Comparison of ENCODE assay signal across 12 cellular contexts in the genomic region with DNA sequence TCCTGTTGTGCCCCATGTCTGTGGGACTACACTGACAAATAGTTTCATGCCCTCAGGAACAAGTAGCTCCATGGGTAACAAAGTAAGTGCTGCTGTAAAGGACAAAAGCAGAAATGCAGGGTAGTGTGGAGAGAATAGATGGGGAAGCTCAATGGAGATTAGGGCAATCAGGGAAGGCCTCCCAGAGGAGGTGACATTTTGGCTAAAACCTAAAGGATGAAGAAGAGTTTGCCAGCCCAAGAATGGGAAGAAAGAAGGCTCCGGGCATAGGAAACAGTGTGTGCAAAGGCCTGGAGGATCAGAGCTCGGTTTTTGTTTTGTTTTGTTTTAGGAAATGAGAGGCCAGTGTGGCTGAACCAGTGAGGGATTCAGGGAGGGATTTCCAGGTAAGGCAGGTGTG. TPM values are rescaled to one million over a fixed set of nuclear protein-coding genes. Genes with fewer than 3 reads are reported as not detected.
A peak's percentile ranks its signal among the peaks of the same experiment; 100 is the strongest.
DNase-seq lines count a peak whose midpoint lies in the region; ATAC-seq and TF ChIP-seq lines count a peak whose summit lies in the region.
"Had no signal": no experiment of that assay in that cellular context is flagged by ENCODE, and none has a peak within 500 bp of the region (broad histone marks: within the 10 kb centered on the region; RNA-seq: fewer than 3 reads in every experiment).

No MANE protein-coding gene starts in this region.

- no peaks in the 10 kb centered on the region for H4K20me1 ChIP-seq in SU-DHL-6 (ENCODE audit: low read depth, low read length)

- no peak overlapping the region for H3K4me3 Mint-ChIP-seq in activated naive CD4-positive, alpha-beta T cell treated with anti-CD3 and anti-CD28 coated beads, Interleukin-2, amount 50 U/mL, for 24 hours
- peak overlapping the region; percentile 71 for H3K4me3 Mint-ChIP-seq in stimulated activated memory B cell treated with anti-CD40 and anti-IgM and Interleukin-4, amounts not matched to agents 10 μg/mL and 1 μg/mL and 100 μg/mL, for 72 hours

- H3K9me3 Mint-ChIP-seq in activated naive CD4-positive, alpha-beta T cell treated with anti-CD3 and anti-CD28 coated beads, Interleukin-2, amount 50 U/mL, for 24 hours = no peaks in the 10 kb centered on the region
- H3K9me3 Mint-ChIP-seq in stimulated activated memory B cell treated with anti-CD40 and anti-IgM and Interleukin-4, amounts not matched to agents 10 μg/mL and 1 μg/mL and 100 μg/mL, for 72 hours = peaks cover 2% of the 10 kb centered on the region

- no peaks in the 10 kb centered on the region for H3K9me3 ChIP-seq in SU-DHL-6 (ENCODE audit: insufficient read depth, low read length)
- H3K9me3 ChIP-seq in MG63 = no peaks in the 10 kb centered on the region; the same call in 1 of the 2 replicates
- H3K9me3 ChIP-seq: SJCRH30 had no signal

- peaks cover 36% of the 10 kb centered on the region for H3K4me1 Mint-ChIP-seq in activated naive CD4-positive, alpha-beta T cell treated with anti-CD3 and anti-CD28 coated beads, Interleukin-2, amount 50 U/mL, for 24 hours
- H3K4me1 Mint-ChIP-seq in stimulated activated memory B cell treated with anti-CD40 and anti-IgM and Interleukin-4, amounts not matched to agents 10 μg/mL and 1 μg/mL and 100 μg/mL, for 72 hours = peaks cover 86% of the 10 kb centered on the region

- ATAC-seq in stimulated activated memory B cell treated with anti-CD40 and anti-IgM and Interleukin-4, amounts not matched to agents 10 μg/mL and 1 μg/mL and 100 μg/mL, for 72 hours = no peak

- H3K79me2 ChIP-seq in SU-DHL-6 (ENCODE audit: insufficient read depth, low read length) = peaks cover 93% of the 10 kb centered on the region

- H3F3A ChIP-seq in SU-DHL-6 (ENCODE audit: insufficient read depth) = peaks cover 40% of the 10 kb centered on the region

- peak overlapping the region; percentile 50 for H3K9ac ChIP-seq in SU-DHL-6 (ENCODE audit: low read length)

- no peaks in the 10 kb centered on the region for H3K27me3 ChIP-seq in SU-DHL-6 (ENCODE audit: low read length)
- peaks cover 4% of the 10 kb centered on the region; the same call in 1 of the 2 replicates for H3K27me3 ChIP-seq in MG63
- H3K27me3 ChIP-seq: SJCRH30 had no signal

- H3K27me3 Mint-ChIP-seq in activated naive CD4-positive, alpha-beta T cell treated with anti-CD3 and anti-CD28 coated beads, Interleukin-2, amount 50 U/mL, for 24 hours = no peaks in the 10 kb centered on the region
- H3K27me3 Mint-ChIP-seq in stimulated activated memory B cell treated with anti-CD40 and anti-IgM and Interleukin-4, amounts not matched to agents 10 μg/mL and 1 μg/mL and 100 μg/mL, for 72 hours = no peaks in the 10 kb centered on the region

- peak overlapping the region; percentile 76 for H3K27ac Mint-ChIP-seq in activated naive CD4-positive, alpha-beta T cell treated with anti-CD3 and anti-CD28 coated beads, Interleukin-2, amount 50 U/mL, for 24 hours
- peak overlapping the region; percentile 93 for H3K27ac Mint-ChIP-seq in stimulated activated memory B cell treated with anti-CD40 and anti-IgM and Interleukin-4, amounts not matched to agents 10 μg/mL and 1 μg/mL and 100 μg/mL, for 72 hours

- H3K4me3 ChIP-seq in SU-DHL-6 (ENCODE audit: insufficient read depth, low read length, poor library complexity, severe bottlenecking) (peak overlapping the region; percentile 21), MG63 (no peak overlapping the region)
- H3K4me3 ChIP-seq: SJCRH30 had no signal

- H3K36me3 ChIP-seq in SU-DHL-6 (ENCODE audit: low read length) = no peaks in the 10 kb centered on the region
- H3K36me3 ChIP-seq in MG63 = no peaks in the 10 kb centered on the region
- H3K36me3 ChIP-seq: SJCRH30 had no signal

- no peak for TF ChIP-seq CTCF in SU-DHL-6 (IDR thresholded peaks at IDR 0.05; ENCODE audit: insufficient read depth, low read length, poor library complexity, severe bottlenecking)

- H3K36me3 Mint-ChIP-seq in activated naive CD4-positive, alpha-beta T cell treated with anti-CD3 and anti-CD28 coated beads, Interleukin-2, amount 50 U/mL, for 24 hours = peaks cover 5% of the 10 kb centered on the region
- H3K36me3 Mint-ChIP-seq in stimulated activated memory B cell treated with anti-CD40 and anti-IgM and Interleukin-4, amounts not matched to agents 10 μg/mL and 1 μg/mL and 100 μg/mL, for 72 hours = peaks cover 54% of the 10 kb centered on the region

- H3K27ac ChIP-seq in SU-DHL-6 (ENCODE audit: low read depth, low read length) = peak overlapping the region; percentile 99
- peak overlapping the region; percentile 95 for H3K27ac ChIP-seq in caudate nucleus (ENCODE audit: low read depth, low read length)
- H3K27ac ChIP-seq: SJCRH30 had no signal

- no peak overlapping the region for H2AFZ ChIP-seq in SU-DHL-6 (ENCODE audit: low read depth, low read length, severe bottlenecking)

- no peak for DNase-seq in activated naive CD4-positive, alpha-beta T cell (lab: John Stamatoyannopoulos, UW)
- DNase-seq in caudate nucleus (lab: John Stamatoyannopoulos, UW) (no peak), NCI-H1694 treated with DMSO at 0.1 percent for 48 hours (lab: John Stamatoyannopoulos, UW) (no peak), NCI-H2107 treated with DMSO at 0.1 percent for 48 hours (lab: John Stamatoyannopoulos, UW; ENCODE audit: unreplicated experiment) (no peak), MG63 (no peak)
- DNase-seq: amniotic stem cell, DMS153, NCI-H187 treated with DMSO at 0.1 percent for 48 hours had no signal

- no peaks in the 10 kb centered on the region for H3K9me2 ChIP-seq in SU-DHL-6 (replicated peaks; ENCODE audit: insufficient read depth, low read length)

- peak overlapping the region; percentile 50 for H3K4me2 ChIP-seq in SU-DHL-6 (ENCODE audit: low read depth, low read length, poor library complexity, severe bottlenecking)

RNA-seq across cellular contexts. Expression of gene FAM83D, which starts 43.6 kb away (rescaled TPM):
- total RNA-seq in MG63 (2014; rRNA removed; shearing (Covaris generic); ENCODE audit: low replicate concordance) = 71.5 and 73.9 TPM in 2 replicates
